8 cellular contexts compared by ENCODE assay signal in genomic region chr5:149128023-149128875, GRCh38. TPM values are rescaled to one million over a fixed set of nuclear protein-coding genes. Genes with fewer than 3 reads are reported as not detected.
A peak's percentile ranks its signal among the peaks of the same experiment; 100 is the strongest.
DNase-seq lines count a peak whose midpoint lies in the region; ATAC-seq and TF ChIP-seq lines count a peak whose summit lies in the region.

No MANE protein-coding gene starts in this region.

- TF ChIP-seq POLR2A in esophagus muscularis mucosa (IDR thresholded peaks at IDR 0.05; ENCODE audit: low read depth) (no peak), lower leg skin (IDR thresholded peaks at IDR 0.05) (no peak)

- TF ChIP-seq EP300 in esophagus muscularis mucosa (IDR thresholded peaks at IDR 0.05), result no peak

- H3K27me3 ChIP-seq in RWPE2 (ENCODE audit: insufficient read depth, poor library complexity, severe bottlenecking), result no peaks in the 10 kb centered on the region
- H3K27me3 ChIP-seq in esophagus muscularis mucosa, result no peaks in the 10 kb centered on the region
- H3K27me3 ChIP-seq in osteoblast (ENCODE audit: insufficient read depth, low read length), result no peaks in the 10 kb centered on the region

- TF ChIP-seq CTCF in RWPE2 (IDR thresholded peaks at IDR 0.05; ENCODE audit: poor library complexity, severe bottlenecking) (peak; percentile 97), esophagus muscularis mucosa (IDR thresholded peaks at IDR 0.05) (peak; percentile 27 to 61 (median 44)), osteoblast (IDR thresholded peaks at IDR 0.05; ENCODE audit: extremely low read depth, low read depth, low read length) (peak; percentile 93), lower leg skin (IDR thresholded peaks at IDR 0.05) (no peak)

- H4K20me1 ChIP-seq in osteoblast (ENCODE audit: insufficient read depth, low read length), result no peaks in the 10 kb centered on the region

- no peaks in the 10 kb centered on the region for H3K36me3 Mint-ChIP-seq in activated naive CD4-positive, alpha-beta T cell treated with anti-CD3 and anti-CD28 coated beads for 36 hours (ENCODE audit: low read depth)

- peak; percentile 38 for DNase-seq in activated naive CD4-positive, alpha-beta T cell treated with anti-CD3 and anti-CD28 coated beads for 36 hours
- DNase-seq in activated naive CD4-positive, alpha-beta T cell treated with anti-CD3 and anti-CD28 coated beads, Interleukin-2, amount 50 U/mL, for 16 hours, result no peak
- DNase-seq in RWPE2 (ENCODE audit: low spot score), result no peak
- DNase-seq in esophagus muscularis mucosa (ENCODE audit: extremely low spot score), result no peak
- DNase-seq in osteoblast (ENCODE audit: insufficient read length, low spot score, missing footprints), result peak; percentile 79
- no peak for DNase-seq in putamen (ENCODE audit: low spot score)
- no peak for DNase-seq in lower leg skin (ENCODE audit: low spot score in 2 of 2)

- H3K36me3 ChIP-seq in RWPE2 (ENCODE audit: low read depth), result no peaks in the 10 kb centered on the region
- no peaks in the 10 kb centered on the region for H3K36me3 ChIP-seq in esophagus muscularis mucosa
- no peaks in the 10 kb centered on the region for H3K36me3 ChIP-seq in osteoblast (ENCODE audit: insufficient read depth, low read length)

- H3K4me1 Mint-ChIP-seq in activated naive CD4-positive, alpha-beta T cell treated with anti-CD3 and anti-CD28 coated beads for 36 hours (ENCODE audit: low read depth), result no peaks in the 10 kb centered on the region

- WGBS in esophagus muscularis mucosa, result 49% methylated on average over 13 of the region's 13 CpGs
- 40 to 44% methylated on average over 13 of the region's 13 CpGs for WGBS in lower leg skin, 2 donors

- no peaks in the 10 kb centered on the region for H3K9me3 Mint-ChIP-seq in activated naive CD4-positive, alpha-beta T cell treated with anti-CD3 and anti-CD28 coated beads for 36 hours

- no peak overlapping the region for H3K27ac Mint-ChIP-seq in activated naive CD4-positive, alpha-beta T cell treated with anti-CD3 and anti-CD28 coated beads for 36 hours

- no peaks in the 10 kb centered on the region for H3K79me2 ChIP-seq in osteoblast (ENCODE audit: insufficient read depth, low read length)

- CTCF ChIA-PET in activated naive CD4-positive, alpha-beta T cell treated with anti-CD3 and anti-CD28 coated beads for 36 hours (lab: Charles Lee), result interaction anchor here (0.7 to 1.1 kb wide), 2 partner anchors 13 to 138 kb away, joined by 3 to 4 read pairs; no protein-coding TSS in a partner anchor

- H3K4me3 Mint-ChIP-seq in activated naive CD4-positive, alpha-beta T cell treated with anti-CD3 and anti-CD28 coated beads for 36 hours, result no peak overlapping the region

- no peak overlapping the region for H3K4me2 ChIP-seq in osteoblast (ENCODE audit: insufficient read depth, low read length)

- H3K9me3 ChIP-seq in RWPE2 (ENCODE audit: severe bottlenecking) (no peaks in the 10 kb centered on the region), esophagus muscularis mucosa (no peaks in the 10 kb centered on the region), osteoblast (ENCODE audit: low read depth, low read length) (no peaks in the 10 kb centered on the region)

- peaks cover 48% of the 10 kb centered on the region for H3K4me1 ChIP-seq in RWPE2 (ENCODE audit: insufficient read depth, poor library complexity, severe bottlenecking)
- peaks cover 0 to under 1% (median 0%) of the 10 kb centered on the region in 4 donors for H3K4me1 ChIP-seq in esophagus muscularis mucosa
- peaks cover 5% of the 10 kb centered on the region for H3K4me1 ChIP-seq in osteoblast (ENCODE audit: insufficient read depth, low read length)

- ATAC-seq in HG02759 (IDR thresholded peaks at IDR 0.05; ENCODE audit: unreplicated experiment) (peak; percentile 82), RWPE2 (ENCODE audit: low read depth) (peak; percentile 53; the same call in 2 of the 3 replicates)

- no peak overlapping the region for H2AFZ ChIP-seq in osteoblast (ENCODE audit: low read length)

- intact Hi-C loops in activated naive CD4-positive, alpha-beta T cell treated with anti-CD3 and anti-CD28 coated beads for 36 hours (cut with micrococcal nuclease), result no loop called here
- intact Hi-C loops in esophagus muscularis mucosa (cut with DNase I) (no loop called here), lower leg skin (cut with DNase I; ENCODE audit: low total_unique reads) (no loop called here)

- H3K27ac ChIP-seq in RWPE2 (ENCODE audit: poor library complexity, severe bottlenecking), result peak overlapping the region; percentile 68
- H3K27ac ChIP-seq in esophagus muscularis mucosa (replicated peaks in 1 of 4), result no peak overlapping the region
- no peak overlapping the region for H3K27ac ChIP-seq in osteoblast (ENCODE audit: low read depth, low read length)

- H3K4me3 ChIP-seq in RWPE2 (ENCODE audit: severe bottlenecking) (no peak overlapping the region), esophagus muscularis mucosa (no peak overlapping the region), osteoblast (ENCODE audit: insufficient read depth, low read length) (no peak overlapping the region), lower leg skin (ENCODE audit: low read depth, poor library complexity, severe bottlenecking) (no peak overlapping the region)

- H3K27me3 Mint-ChIP-seq in activated naive CD4-positive, alpha-beta T cell treated with anti-CD3 and anti-CD28 coated beads for 36 hours (ENCODE audit: low read depth), result no peaks in the 10 kb centered on the region

RNA-seq across cellular contexts. Expression of gene ABLIM3, which starts 13.0 kb away (rescaled TPM):
- not detected for total RNA-seq in activated naive CD4-positive, alpha-beta T cell treated with anti-CD3 and anti-CD28 coated beads for 36 hours
- total RNA-seq in esophagus muscularis mucosa (10 to 100 TPM; 40.9 to 64.5 (median 45.8) TPM), osteoblast (5.8 and 7.4 TPM in 2 replicates), lower leg skin (10 to 100 TPM in 1 of 4 donors, 1 to 10 TPM in 3; 4.2 to 12.3 (median 7.4) TPM)

Comparison
In these comparisons a context has a peak if more than half of its experiments do, and no peak if none do; other contexts are left out.
1. DNase-seq: peak in activated naive CD4-positive, alpha-beta T cell treated with anti-CD3 and anti-CD28 coated beads for 36 hours (single experiment) and osteoblast (single experiment); none in activated naive CD4-positive, alpha-beta T cell treated with anti-CD3 and anti-CD28 coated beads, Interleukin-2, amount 50 U/mL, for 16 hours (single experiment), RWPE2 (single experiment), esophagus muscularis mucosa (single experiment), putamen (single experiment) and lower leg skin (0 of 2).
2. CTCF ChIP-seq: peak in RWPE2 (single experiment), esophagus muscularis mucosa (3 of 3) and osteoblast (single experiment); none in lower leg skin (0 of 3).